ENCODE assay signal across 8 cellular contexts in the genomic region with DNA sequence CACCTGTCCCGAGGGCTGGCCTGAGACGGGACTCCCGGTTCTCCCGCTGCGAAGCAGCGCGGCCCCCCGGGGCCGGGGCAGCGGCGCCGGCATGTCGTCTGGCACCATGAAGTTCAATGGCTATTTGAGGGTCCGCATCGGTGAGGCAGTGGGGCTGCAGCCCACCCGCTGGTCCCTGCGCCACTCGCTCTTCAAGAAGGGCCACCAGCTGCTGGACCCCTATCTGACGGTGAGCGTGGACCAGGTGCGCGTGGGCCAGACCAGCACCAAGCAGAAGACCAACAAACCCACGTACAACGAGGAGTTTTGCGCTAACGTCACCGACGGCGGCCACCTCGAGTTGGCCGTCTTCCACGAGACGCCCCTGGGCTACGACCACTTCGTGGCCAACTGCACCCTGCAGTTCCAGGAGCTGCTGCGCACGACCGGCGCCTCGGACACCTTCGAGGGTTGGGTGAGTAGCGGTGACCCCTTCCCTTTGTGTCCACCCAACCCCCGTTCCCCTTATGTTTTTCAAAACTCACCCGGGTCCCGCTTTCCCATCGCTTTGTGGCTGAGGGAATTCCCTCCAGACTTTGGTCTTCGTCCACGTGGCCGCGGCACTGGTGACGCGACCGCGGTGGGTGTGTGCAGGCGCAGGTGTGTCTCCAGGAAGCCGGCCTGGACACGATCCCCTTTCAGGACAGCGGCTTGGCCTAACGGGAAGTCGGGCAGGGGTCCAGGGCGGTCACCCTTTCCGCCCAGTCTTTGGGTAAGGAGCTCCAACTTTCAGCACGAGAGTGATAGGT. TPM values are rescaled to one million over a fixed set of nuclear protein-coding genes. Genes with fewer than 3 reads are reported as not detected.
DNase-seq lines count a peak whose midpoint lies in the region; ATAC-seq and TF ChIP-seq lines count a peak whose summit lies in the region.

No MANE protein-coding gene starts in this region.

- no peak for DNase-seq in A673 (ENCODE audit: low spot score)
- DNase-seq in GM23248, result no peak
- no peak for DNase-seq in activated B cell treated with CpG ODN at 0.5 μM for 24 hours
- no peak for DNase-seq in epithelial cell of proximal tubule (ENCODE audit: low read depth)
- DNase-seq in RPMI8226, result no peak
- DNase-seq in NCI-H526 treated with DMSO at 0.1 percent for 48 hours (lab: John Stamatoyannopoulos, UW), result no peak

- H3K9me3 ChIP-seq in A673 (ENCODE audit: low read depth, low read length, poor library complexity, severe bottlenecking) (no peaks in the 10 kb centered on the region), GM23248 (ENCODE audit: low read depth) (no peaks in the 10 kb centered on the region)

- H3K27ac ChIP-seq in A673 (ENCODE audit: low read depth, low read length, poor library complexity, severe bottlenecking), result no peak overlapping the region
- no peak overlapping the region for H3K27ac ChIP-seq in GM23248

- no peaks in the 10 kb centered on the region for H4K20me1 ChIP-seq in GM23248 (ENCODE audit: insufficient read depth)

- H3K36me3 ChIP-seq in A673 (ENCODE audit: insufficient read depth, low read length, poor library complexity, severe bottlenecking), result no peaks in the 10 kb centered on the region
- H3K36me3 ChIP-seq in GM23248 (ENCODE audit: low read depth), result no peaks in the 10 kb centered on the region

- peak overlapping the region; percentile 87 for H3K4me3 Mint-ChIP-seq in activated B cell treated with CpG ODN at 0.5 μM for 24 hours
- peak overlapping the region; percentile 68 to 77 (median 73) for H3K4me3 Mint-ChIP-seq in nephron

- H2AFZ ChIP-seq in GM23248, result peak overlapping the region; percentile 85

- WGBS in GM23248 (ENCODE audit: low coverage in 1 of 2, low lambda C conversion rate in 2 of 2, missing lambda C conversion rate in 2 of 2), 2 experiments, result 3 to 4% methylated on average over 48 to 52 of the region's 63 CpGs

- intact Hi-C loops in A673 (cut with micrococcal nuclease; ENCODE audit: unreplicated experiment) (no loop called here), activated B cell treated with CpG ODN at 0.5 μM for 24 hours (cut with micrococcal nuclease) (loop anchor here (2.0 to 10.0 kb wide), 3 partner anchors 67 to 433 kb away; no protein-coding TSS in a partner anchor)

- H3K4me1 ChIP-seq in A673 (ENCODE audit: insufficient read depth, low read length, poor library complexity, severe bottlenecking) (no peaks in the 10 kb centered on the region), GM23248 (ENCODE audit: insufficient read depth) (no peaks in the 10 kb centered on the region)

- H3K79me2 ChIP-seq in GM23248 (ENCODE audit: insufficient read depth), result no peaks in the 10 kb centered on the region

- no TSS peak for BruUV-seq in A673 (replicated peaks; lab: Mats Ljungman, UMichigan)

- peaks cover 30% of the 10 kb centered on the region for H3K27me3 ChIP-seq in A673 (replicated peaks; ENCODE audit: insufficient read depth, low read depth, low read length, poor library complexity)
- H3K27me3 ChIP-seq in GM23248 (replicated peaks; ENCODE audit: insufficient read depth), result peaks cover 58% of the 10 kb centered on the region

- H3K4me1 Mint-ChIP-seq in activated B cell treated with CpG ODN at 0.5 μM for 24 hours, result peaks cover 17% of the 10 kb centered on the region
- H3K4me1 Mint-ChIP-seq in nephron, result no peaks in the 10 kb centered on the region

- TF ChIP-seq CTCF in A673 (conservative IDR thresholded peaks at IDR 0.05; ENCODE audit: low read depth, low read length) (no peak), activated B cell treated with CpG ODN at 0.5 μM for 24 hours (IDR thresholded peaks at IDR 0.05) (no peak), epithelial cell of proximal tubule (conservative IDR thresholded peaks at IDR 0.05; ENCODE audit: low read depth, low read length) (no peak), nephron (IDR thresholded peaks at IDR 0.05; ENCODE audit: unreplicated experiment in 3 of 3) (no peak)

- no peak for ATAC-seq in activated B cell treated with CpG ODN at 0.5 μM for 24 hours (ENCODE audit: low read depth)
- ATAC-seq in GM21619 (IDR thresholded peaks at IDR 0.05; ENCODE audit: unreplicated experiment), result no peak

- in situ Hi-C loops in GM23248 (cut with MboI), result no loop called here

- H3K9me3 Mint-ChIP-seq in activated B cell treated with CpG ODN at 0.5 μM for 24 hours (no peaks in the 10 kb centered on the region), nephron (peaks cover 6% of the 10 kb centered on the region)

- H3K4me2 ChIP-seq in GM23248 (ENCODE audit: unreplicated experiment), result peak overlapping the region; percentile 85

- POLR2A ChIA-PET in A673 (lab: Charles Lee; ENCODE audit: low non-redundant PET), result no interaction called here
- POLR2A ChIA-PET in activated B cell treated with CpG ODN at 0.5 μM for 24 hours (lab: Charles Lee), result interaction anchor here (1.5 kb wide), 1 partner anchor 66 kb away, joined by 4 read pairs; no protein-coding TSS in a partner anchor

- CTCF ChIA-PET in A673 (lab: Charles Lee) (no interaction called here), activated B cell treated with CpG ODN at 0.5 μM for 24 hours (lab: Charles Lee) (no interaction called here)

- H3K36me3 Mint-ChIP-seq in activated B cell treated with CpG ODN at 0.5 μM for 24 hours (ENCODE audit: low read depth), result no peaks in the 10 kb centered on the region
- H3K36me3 Mint-ChIP-seq in nephron (ENCODE audit: low read depth), result no peaks in the 10 kb centered on the region

- no peaks in the 10 kb centered on the region for H3K9me2 ChIP-seq in GM23248 (ENCODE audit: insufficient read depth)

- no peaks in the 10 kb centered on the region for H3F3A ChIP-seq in GM23248 (ENCODE audit: insufficient read depth)

- H3K27me3 Mint-ChIP-seq in activated B cell treated with CpG ODN at 0.5 μM for 24 hours (peaks cover 6% of the 10 kb centered on the region), nephron (ENCODE audit: low read depth) (peaks cover 30% of the 10 kb centered on the region)

- H3K27ac Mint-ChIP-seq in activated B cell treated with CpG ODN at 0.5 μM for 24 hours (peak overlapping the region; percentile 47), nephron (no peak overlapping the region)

- H3K4me3 ChIP-seq in A673 (ENCODE audit: low read depth, low read length, poor library complexity, severe bottlenecking), result peak overlapping the region; percentile 62
- peak overlapping the region; percentile 71 for H3K4me3 ChIP-seq in GM23248
- peak overlapping the region; percentile 50 for H3K4me3 ChIP-seq in epithelial cell of proximal tubule (ENCODE audit: low read depth, low read length)

- H3K9ac ChIP-seq in GM23248, result no peak overlapping the region

RNA-seq across cellular contexts. Expression of gene PRKCH, which starts 0.8 kb away (rescaled TPM):
- total RNA-seq in A673 (2021) (1.8 and 2.5 TPM in 2 replicates), activated B cell treated with CpG ODN at 0.5 μM for 24 hours (4.6 and 4.7 TPM in 2 replicates), epithelial cell of proximal tubule (6.9 and 7.6 TPM in 2 replicates)
- total RNA-seq in GM23248 (2014; rRNA removed; shearing (Covaris generic)), result 2.7 and 3.5 TPM in 2 replicates
- 2.4 and 2.9 TPM in 2 replicates for polyA plus RNA-seq in GM23248 (2016; fragmentation: Nextera tagmentation; extraction: Ambion mirVana)

RNA-seq across cellular contexts. Expression of gene TMEM30B, which starts 41.1 kb away (rescaled TPM):
- total RNA-seq in A673 (2021) (0.15 and 0.24 TPM in 2 replicates), activated B cell treated with CpG ODN at 0.5 μM for 24 hours (not detected in 2 replicates), epithelial cell of proximal tubule (3.1 and 4.8 TPM in 2 replicates)
- 1.3 and 1.7 TPM in 2 replicates for total RNA-seq in GM23248 (2014; rRNA removed; shearing (Covaris generic))
- polyA plus RNA-seq in GM23248 (2016; fragmentation: Nextera tagmentation; extraction: Ambion mirVana), result 0.29 and 0.35 TPM in 2 replicates
